ENCODE assay signal across 17 cellular contexts in genomic region chr3:170725285-170725731, GRCh38.
DNase-seq lines count a peak whose midpoint lies in the region; ATAC-seq and TF ChIP-seq lines count a peak whose summit lies in the region.
"Had no signal": no experiment of that assay in that cellular context is flagged by ENCODE, and none has a peak within 500 bp of the region (broad histone marks: within the 10 kb centered on the region; RNA-seq: fewer than 3 reads in every experiment).

No MANE protein-coding gene starts in this region.

- BruUV-seq in mammary epithelial cell (replicated peaks; lab: Mats Ljungman, UMichigan) = no TSS peak

- H3K36me3 ChIP-seq in mammary epithelial cell (ENCODE audit: insufficient read depth, low read length) (no peaks in the 10 kb centered on the region), aorta (ENCODE audit: control insufficient read depth in 1 of 2, insufficient read depth in 2 of 2, low read length in 1 of 2) (no peaks in the 10 kb centered on the region), mucosa of descending colon (ENCODE audit: low read depth) (no peaks in the 10 kb centered on the region), tibial nerve (no peaks in the 10 kb centered on the region)
- H3K36me3 ChIP-seq: upper lobe of left lung had no signal

- no peak overlapping the region for H3K4me2 ChIP-seq in mammary epithelial cell (ENCODE audit: insufficient read depth, low read depth, low read length)

- DNase-seq in Right ventricle myocardium superior = no peak
- DNase-seq in cardiac septum (ENCODE audit: low spot score) = no peak
- no peak for DNase-seq in mammary epithelial cell
- no peak for DNase-seq in left cardiac atrium
- no peak for DNase-seq in aorta
- DNase-seq in mucosa of descending colon = no peak
- no peak for DNase-seq in tibial nerve (ENCODE audit: low spot score in 2 of 2)
- DNase-seq: activated B cell treated with CpG ODN at 0.5 μM for 24 hours; activated effector memory CD4-positive, alpha-beta T cell treated with Interleukin-2 at 50 U/mL for 16 hours; NCI-H2081; stimulated activated naive B cell treated with anti-CD40 and anti-IgM and Interleukin-4, amounts not matched to agents 10 μg/mL and 1 μg/mL and 100 μg/mL, for 72 hours; T-cell; upper lobe of left lung had no signal

- H4K20me1 ChIP-seq in mammary epithelial cell (ENCODE audit: insufficient read depth, low read length) = no peaks in the 10 kb centered on the region

- H3K27me3 ChIP-seq in mammary epithelial cell (ENCODE audit: insufficient read depth, low read length) (no peaks in the 10 kb centered on the region), aorta (ENCODE audit: control insufficient read depth in 1 of 2, insufficient read depth in 2 of 2, low read length in 1 of 2) (no peaks in the 10 kb centered on the region), tibial nerve (no peaks in the 10 kb centered on the region)
- H3K27me3 ChIP-seq: MG63, upper lobe of left lung had no signal

- WGBS in mammary epithelial cell (ENCODE audit: low coverage, missing lambda C conversion rate) = 93% methylated on average over 2 of the region's 2 CpGs
- WGBS in aorta, 2 donors = 63 to 69% methylated on average over 2 of the region's 2 CpGs
- 58 to 59% methylated on average over 2 of the region's 2 CpGs for WGBS in tibial nerve, 2 donors

- H3K27ac ChIP-seq in mammary epithelial cell (ENCODE audit: insufficient read depth, low read depth, low read length) = peak overlapping the region; percentile 97
- H3K27ac ChIP-seq in aorta (ENCODE audit: low read depth in 1 of 2, low read length in 2 of 2) = no peak overlapping the region
- H3K27ac ChIP-seq in tibial nerve = peak overlapping the region in 2 of 4 donors; percentile 1 to 38
- H3K27ac ChIP-seq: upper lobe of left lung had no signal

- dilution Hi-C loops in mammary epithelial cell (cut with HindIII; ENCODE audit: low sequenced_read_pairs) = no loop called here

- H3K4me1 ChIP-seq in mammary epithelial cell (ENCODE audit: insufficient read depth, low read length) = peaks cover 52% of the 10 kb centered on the region
- H3K4me1 ChIP-seq in aorta (ENCODE audit: control insufficient read depth in 1 of 2, insufficient read depth in 2 of 2, low read length in 2 of 2) = no peaks in the 10 kb centered on the region
- H3K4me1 ChIP-seq in mucosa of descending colon (ENCODE audit: low read depth) = no peaks in the 10 kb centered on the region
- peaks cover 0 to 11% (median 4%) of the 10 kb centered on the region in 4 donors for H3K4me1 ChIP-seq in tibial nerve
- H3K4me1 ChIP-seq: upper lobe of left lung had no signal

- in situ Hi-C loops in mammary epithelial cell (cut with MboI; ENCODE audit: low sequenced_read_pairs in 2 of 2) = no loop called here

- H3K9me3 ChIP-seq in mammary epithelial cell (replicated peaks; ENCODE audit: insufficient read depth, low read length) = no peaks in the 10 kb centered on the region
- no peaks in the 10 kb centered on the region for H3K9me3 ChIP-seq in aorta (ENCODE audit: control insufficient read depth, low read length)
- H3K9me3 ChIP-seq in mucosa of descending colon = no peaks in the 10 kb centered on the region
- no peaks in the 10 kb centered on the region for H3K9me3 ChIP-seq in tibial nerve
- H3K9me3 ChIP-seq: A549, MG63, upper lobe of left lung had no signal

- ATAC-seq in Right ventricle myocardium superior (ENCODE audit: poor library complexity) = peak; percentile 78
- ATAC-seq in left cardiac atrium = peak; percentile 42 to 73
- peak; percentile 69 for ATAC-seq in aorta (ENCODE audit: low FRiP score)
- ATAC-seq in HG03378 (IDR thresholded peaks at IDR 0.05; ENCODE audit: unreplicated experiment) = no peak
- ATAC-seq in mucosa of descending colon = no peak
- ATAC-seq: Panc1; stimulated activated naive B cell treated with anti-CD40 and anti-IgM and Interleukin-4, amounts not matched to agents 10 μg/mL and 1 μg/mL and 100 μg/mL, for 72 hours; T-cell had no signal

- H2AFZ ChIP-seq in mammary epithelial cell (ENCODE audit: low read depth, low read length) = no peak overlapping the region

- no peak overlapping the region for H3K4me3 ChIP-seq in mammary epithelial cell (replicated peaks in 1 of 3; ENCODE audit: insufficient read depth in 1 of 3, low read depth in 2 of 3, low read length in 3 of 3)
- no peak overlapping the region for H3K4me3 ChIP-seq in aorta (ENCODE audit: low read length in 2 of 2)
- H3K4me3 ChIP-seq in mucosa of descending colon = no peak overlapping the region
- no peak overlapping the region for H3K4me3 ChIP-seq in tibial nerve
- H3K4me3 ChIP-seq: A549, MG63, upper lobe of left lung had no signal

- no peaks in the 10 kb centered on the region for H3K79me2 ChIP-seq in mammary epithelial cell (ENCODE audit: insufficient read depth, low read length)

- TF ChIP-seq CTCF in mammary epithelial cell (conservative IDR thresholded peaks at IDR 0.05 in 1 of 2, IDR thresholded peaks at IDR 0.05 in 1 of 2; ENCODE audit: extremely low read depth in 1 of 2, insufficient read depth in 1 of 2, low read depth in 1 of 2, low read length in 2 of 2) (no peak), mucosa of descending colon (IDR thresholded peaks at IDR 0.05) (no peak), tibial nerve (IDR thresholded peaks at IDR 0.05) (no peak)

- TF ChIP-seq EP300 in tibial nerve (IDR thresholded peaks at IDR 0.05) = peak in 1 of 2 donors; percentile 20

- CTCF ChIA-PET in mammary epithelial cell (lab: Charles Lee; ENCODE audit: low non-redundant PET) = interaction anchor here (0.6 kb wide), 1 partner anchor 28 kb away, joined by 4 read pairs; no protein-coding TSS in a partner anchor

- no peak overlapping the region for H3K9ac ChIP-seq in mammary epithelial cell (ENCODE audit: insufficient read depth, low read length)

- intact Hi-C loops in Right ventricle myocardium superior (cut with DNase I) (no loop called here), cardiac septum (cut with DNase I) (no loop called here), mammary epithelial cell (cut with micrococcal nuclease) (no loop called here), left cardiac atrium (cut with DNase I) (no loop called here), aorta (cut with DNase I) (no loop called here), mucosa of descending colon (cut with DNase I, micrococcal nuclease) (no loop called here)

- no peak for TF ChIP-seq POLR2A in tibial nerve (IDR thresholded peaks at IDR 0.05)

Comparison
In these comparisons a context has a peak if more than half of its experiments do, and no peak if none do; other contexts are left out.
1. ATAC-seq: peak in Right ventricle myocardium superior (single experiment), left cardiac atrium (2 of 2) and aorta (single experiment); none in HG03378 (single experiment) and mucosa of descending colon (single experiment).